Comparison of ENCODE assay signal across 2 cellular contexts in genomic region chr6:135183532-135184440, GRCh38.
TF ChIP-seq lines count a peak whose summit lies in the region.

No MANE protein-coding gene starts in this region.

TF ChIP-seq in HEK293, 187 proteins besides CTCF, POLR2A, EP300 and RAD21 (continued from another document and continues in another):
- no peak for TF ChIP-seq KLF7 (tag by site-specific recombination; IDR thresholded peaks at IDR 0.05; ENCODE audit: borderline replicate concordance)
- no peak for TF ChIP-seq ZNF571 (tag by site-specific recombination; IDR thresholded peaks at IDR 0.05)
- no peak for TF ChIP-seq ZNF501 (tag by site-specific recombination; IDR thresholded peaks at IDR 0.05)
- TF ChIP-seq ZNF561 (tag by site-specific recombination; IDR thresholded peaks at IDR 0.05; ENCODE audit: borderline replicate concordance): no peak
- TF ChIP-seq ZBTB21 (tag by site-specific recombination; IDR thresholded peaks at IDR 0.05): no peak
- TF ChIP-seq ZNF548 (tag by site-specific recombination; IDR thresholded peaks at IDR 0.05): peak; percentile 100
- TF ChIP-seq ZNF214 (tag by site-specific recombination; IDR thresholded peaks at IDR 0.05; ENCODE audit: borderline replicate concordance): no peak
- TF ChIP-seq REPIN1 (tag by site-specific recombination; IDR thresholded peaks at IDR 0.05; ENCODE audit: low read depth): no peak
- TF ChIP-seq ZNF600 (tag by site-specific recombination; IDR thresholded peaks at IDR 0.05): 0 out of 2 replicates have a peak, but pooled peaks have one; percentile 18
- no peak for TF ChIP-seq ZNF302 (tag by site-specific recombination; IDR thresholded peaks at IDR 0.05; ENCODE audit: low read depth)
- TF ChIP-seq ZNF394 (tag by site-specific recombination; IDR thresholded peaks at IDR 0.05; ENCODE audit: borderline replicate concordance): peak; percentile 26; the same call in 1 of the 2 replicates
- TF ChIP-seq ZNF639 (tag by site-specific recombination; IDR thresholded peaks at IDR 0.05): no peak
- TF ChIP-seq ZNF37A (tag by site-specific recombination; IDR thresholded peaks at IDR 0.05): no peak
- TF ChIP-seq ZNF311 (tag by site-specific recombination; IDR thresholded peaks at IDR 0.05; ENCODE audit: borderline replicate concordance): no peak
- TF ChIP-seq, protein P1, sequence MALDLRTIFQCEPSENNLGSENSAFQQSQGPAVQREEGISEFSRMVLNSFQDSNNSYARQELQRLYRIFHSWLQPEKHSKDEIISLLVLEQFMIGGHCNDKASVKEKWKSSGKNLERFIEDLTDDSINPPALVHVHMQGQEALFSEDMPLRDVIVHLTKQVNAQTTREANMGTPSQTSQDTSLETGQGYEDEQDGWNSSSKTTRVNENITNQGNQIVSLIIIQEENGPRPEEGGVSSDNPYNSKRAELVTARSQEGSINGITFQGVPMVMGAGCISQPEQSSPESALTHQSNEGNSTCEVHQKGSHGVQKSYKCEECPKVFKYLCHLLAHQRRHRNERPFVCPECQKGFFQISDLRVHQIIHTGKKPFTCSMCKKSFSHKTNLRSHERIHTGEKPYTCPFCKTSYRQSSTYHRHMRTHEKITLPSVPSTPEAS (tag by site-specific recombination; IDR thresholded peaks at IDR 0.05): no peak
- no peak for TF ChIP-seq ZNF664 (tag by site-specific recombination; IDR thresholded peaks at IDR 0.05)
- TF ChIP-seq PRDM10 (tag by site-specific recombination; IDR thresholded peaks at IDR 0.05): peak; percentile 53
- TF ChIP-seq ZNF585B (tag by site-specific recombination; IDR thresholded peaks at IDR 0.05): no peak
- no peak for TF ChIP-seq ZSCAN18 (tag by site-specific recombination; IDR thresholded peaks at IDR 0.05)
- TF ChIP-seq ZNF510 (tag by site-specific recombination; IDR thresholded peaks at IDR 0.05; ENCODE audit: insufficient replicate concordance): no peak
- TF ChIP-seq SETDB1 (IDR thresholded peaks at IDR 0.05; ENCODE audit: insufficient read length, low read length): peak; percentile 74
- no peak for TF ChIP-seq SALL2 (tag by site-specific recombination; IDR thresholded peaks at IDR 0.05; ENCODE audit: borderline replicate concordance)
- no peak for TF ChIP-seq ZNF335 (tag by site-specific recombination; conservative IDR thresholded peaks at IDR 0.05)
- TF ChIP-seq ZNF473 (tag by site-specific recombination; IDR thresholded peaks at IDR 0.05): no peak
- TF ChIP-seq ZNF596 (tag by site-specific recombination; IDR thresholded peaks at IDR 0.05): peak; percentile 39; the same call in 1 of the 2 replicates
- peak; percentile 60 for TF ChIP-seq ZNF654 (tag by site-specific recombination; IDR thresholded peaks at IDR 0.05; ENCODE audit: low read depth)
- TF ChIP-seq ZNF747 (tag by site-specific recombination; IDR thresholded peaks at IDR 0.05): no peak
- no peak for TF ChIP-seq ZNF580 (tag by site-specific recombination; IDR thresholded peaks at IDR 0.05)

TF ChIP-seq in GM12878, 131 proteins besides CTCF, POLR2A, EP300 and RAD21 (continued from another document):
- TF ChIP-seq, protein P2, sequence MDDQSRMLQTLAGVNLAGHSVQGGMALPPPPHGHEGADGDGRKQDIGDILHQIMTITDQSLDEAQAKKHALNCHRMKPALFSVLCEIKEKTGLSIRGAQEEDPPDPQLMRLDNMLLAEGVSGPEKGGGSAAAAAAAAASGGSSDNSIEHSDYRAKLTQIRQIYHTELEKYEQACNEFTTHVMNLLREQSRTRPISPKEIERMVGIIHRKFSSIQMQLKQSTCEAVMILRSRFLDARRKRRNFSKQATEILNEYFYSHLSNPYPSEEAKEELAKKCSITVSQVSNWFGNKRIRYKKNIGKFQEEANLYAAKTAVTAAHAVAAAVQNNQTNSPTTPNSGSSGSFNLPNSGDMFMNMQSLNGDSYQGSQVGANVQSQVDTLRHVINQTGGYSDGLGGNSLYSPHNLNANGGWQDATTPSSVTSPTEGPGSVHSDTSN (IDR thresholded peaks at IDR 0.05; ENCODE audit: insufficient replicate concordance, low read depth, low read length): no peak
- TF ChIP-seq KDM1A (IDR thresholded peaks at IDR 0.05; ENCODE audit: borderline replicate concordance): no peak
- peak; percentile 52; the same call in 1 of the 2 replicates for TF ChIP-seq PML (IDR thresholded peaks at IDR 0.05; ENCODE audit: low read length)
- TF ChIP-seq HDGF (IDR thresholded peaks at IDR 0.05): 0 out of 2 replicates have a peak, but pooled peaks have one; percentile 10
- peak; percentile 68 for TF ChIP-seq RUNX3 (IDR thresholded peaks at IDR 0.05; ENCODE audit: low read length)
- no peak; the same call in 1 of the 2 replicates for TF ChIP-seq SMAD5 (IDR thresholded peaks at IDR 0.05; ENCODE audit: low read depth)
- no peak; the same call in 1 of the 2 replicates for TF ChIP-seq WRNIP1 (IDR thresholded peaks at IDR 0.05; ENCODE audit: borderline replicate concordance, low read depth, low read length)
- TF ChIP-seq RCOR1 (conservative IDR thresholded peaks at IDR 0.05; ENCODE audit: low read depth, low read length): no peak
- no peak for TF ChIP-seq HDAC6 (IDR thresholded peaks at IDR 0.05; ENCODE audit: unreplicated experiment)
- no peak for TF ChIP-seq CREB1 (IDR thresholded peaks at IDR 0.05; ENCODE audit: low read depth)
- 0 out of 2 replicates have a peak, but pooled peaks have one; percentile 40 for TF ChIP-seq TCF12 (IDR thresholded peaks at IDR 0.05; ENCODE audit: low read depth, low read length)
- TF ChIP-seq, protein P3, sequence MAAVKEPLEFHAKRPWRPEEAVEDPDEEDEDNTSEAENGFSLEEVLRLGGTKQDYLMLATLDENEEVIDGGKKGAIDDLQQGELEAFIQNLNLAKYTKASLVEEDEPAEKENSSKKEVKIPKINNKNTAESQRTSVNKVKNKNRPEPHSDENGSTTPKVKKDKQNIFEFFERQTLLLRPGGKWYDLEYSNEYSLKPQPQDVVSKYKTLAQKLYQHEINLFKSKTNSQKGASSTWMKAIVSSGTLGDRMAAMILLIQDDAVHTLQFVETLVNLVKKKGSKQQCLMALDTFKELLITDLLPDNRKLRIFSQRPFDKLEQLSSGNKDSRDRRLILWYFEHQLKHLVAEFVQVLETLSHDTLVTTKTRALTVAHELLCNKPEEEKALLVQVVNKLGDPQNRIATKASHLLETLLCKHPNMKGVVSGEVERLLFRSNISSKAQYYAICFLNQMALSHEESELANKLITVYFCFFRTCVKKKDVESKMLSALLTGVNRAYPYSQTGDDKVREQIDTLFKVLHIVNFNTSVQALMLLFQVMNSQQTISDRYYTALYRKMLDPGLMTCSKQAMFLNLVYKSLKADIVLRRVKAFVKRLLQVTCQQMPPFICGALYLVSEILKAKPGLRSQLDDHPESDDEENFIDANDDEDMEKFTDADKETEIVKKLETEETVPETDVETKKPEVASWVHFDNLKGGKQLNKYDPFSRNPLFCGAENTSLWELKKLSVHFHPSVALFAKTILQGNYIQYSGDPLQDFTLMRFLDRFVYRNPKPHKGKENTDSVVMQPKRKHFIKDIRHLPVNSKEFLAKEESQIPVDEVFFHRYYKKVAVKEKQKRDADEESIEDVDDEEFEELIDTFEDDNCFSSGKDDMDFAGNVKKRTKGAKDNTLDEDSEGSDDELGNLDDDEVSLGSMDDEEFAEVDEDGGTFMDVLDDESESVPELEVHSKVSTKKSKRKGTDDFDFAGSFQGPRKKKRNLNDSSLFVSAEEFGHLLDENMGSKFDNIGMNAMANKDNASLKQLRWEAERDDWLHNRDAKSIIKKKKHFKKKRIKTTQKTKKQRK (IDR thresholded peaks at IDR 0.05; ENCODE audit: low read depth, low read length): no peak
- no peak for TF ChIP-seq ZBTB4 (CRISPR knock-in tag; IDR thresholded peaks at IDR 0.05)
- TF ChIP-seq YBX1 (IDR thresholded peaks at IDR 0.05): no peak
- no peak; a peak in 1 of 4 replicates for TF ChIP-seq ETV6 (conservative IDR thresholded peaks at IDR 0.05 in 1 of 2, IDR thresholded peaks at IDR 0.05 in 1 of 2; ENCODE audit: borderline replicate concordance in 1 of 2, low read depth in 1 of 2)
- TF ChIP-seq, protein P4, sequence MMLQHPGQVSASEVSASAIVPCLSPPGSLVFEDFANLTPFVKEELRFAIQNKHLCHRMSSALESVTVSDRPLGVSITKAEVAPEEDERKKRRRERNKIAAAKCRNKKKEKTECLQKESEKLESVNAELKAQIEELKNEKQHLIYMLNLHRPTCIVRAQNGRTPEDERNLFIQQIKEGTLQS (IDR thresholded peaks at IDR 0.05; ENCODE audit: borderline replicate concordance, extremely low read depth, low read depth, low read length): no peak
- TF ChIP-seq FOXM1 (IDR thresholded peaks at IDR 0.05; ENCODE audit: low read depth, low read length): peak; percentile 68
- 0 out of 2 replicates have a peak, but pooled peaks have one; percentile 54 for TF ChIP-seq TCF3 (IDR thresholded peaks at IDR 0.05; ENCODE audit: borderline replicate concordance, insufficient read depth, low read depth, low read length)
- TF ChIP-seq ZBTB11 (CRISPR knock-in tag; IDR thresholded peaks at IDR 0.05): no peak
- TF ChIP-seq FOS (IDR thresholded peaks at IDR 0.05; ENCODE audit: borderline replicate concordance, extremely low read depth, insufficient read length): no peak
- no peak for TF ChIP-seq TARDBP (IDR thresholded peaks at IDR 0.05; ENCODE audit: borderline replicate concordance)
